In the genomic region with DNA sequence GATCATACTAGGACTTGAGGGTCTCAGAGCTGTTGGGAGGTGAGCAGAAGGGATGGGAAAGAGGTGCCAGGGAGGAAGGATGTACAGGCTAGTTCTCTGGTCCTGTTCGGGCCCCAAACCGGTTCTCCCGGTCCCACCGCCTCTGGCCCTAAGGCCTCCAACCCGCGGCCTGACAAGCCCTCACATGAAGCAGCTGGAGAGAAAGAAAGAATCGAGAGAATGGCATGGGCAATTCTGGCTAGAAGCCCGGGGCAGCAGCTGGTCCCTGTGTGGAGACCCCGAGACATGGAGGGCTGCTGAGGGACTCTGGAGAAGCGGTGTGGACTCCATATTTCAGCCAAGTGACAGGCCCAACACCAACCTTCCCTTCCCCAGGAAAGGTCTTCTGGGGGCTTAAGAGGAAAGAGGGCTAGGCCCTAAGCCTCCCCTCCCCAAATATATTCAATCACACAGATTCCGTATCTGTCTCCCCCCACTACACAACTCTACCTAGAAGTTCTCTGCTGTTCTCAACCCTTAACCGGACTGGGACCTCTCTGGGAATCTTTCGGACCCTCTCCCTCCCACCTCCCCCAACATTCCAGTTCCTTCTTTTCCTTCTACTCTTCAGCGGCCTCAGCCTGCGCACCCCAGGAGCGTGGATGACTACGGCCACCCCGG, we compare ENCODE assay signal across 1 cellular context.
TF ChIP-seq lines count a peak whose summit lies in the region.

No MANE protein-coding gene starts in this region.

TF ChIP-seq in HEK293, 187 proteins besides CTCF, POLR2A, EP300 and RAD21 (continued from another document):
- TF ChIP-seq, protein P1, sequence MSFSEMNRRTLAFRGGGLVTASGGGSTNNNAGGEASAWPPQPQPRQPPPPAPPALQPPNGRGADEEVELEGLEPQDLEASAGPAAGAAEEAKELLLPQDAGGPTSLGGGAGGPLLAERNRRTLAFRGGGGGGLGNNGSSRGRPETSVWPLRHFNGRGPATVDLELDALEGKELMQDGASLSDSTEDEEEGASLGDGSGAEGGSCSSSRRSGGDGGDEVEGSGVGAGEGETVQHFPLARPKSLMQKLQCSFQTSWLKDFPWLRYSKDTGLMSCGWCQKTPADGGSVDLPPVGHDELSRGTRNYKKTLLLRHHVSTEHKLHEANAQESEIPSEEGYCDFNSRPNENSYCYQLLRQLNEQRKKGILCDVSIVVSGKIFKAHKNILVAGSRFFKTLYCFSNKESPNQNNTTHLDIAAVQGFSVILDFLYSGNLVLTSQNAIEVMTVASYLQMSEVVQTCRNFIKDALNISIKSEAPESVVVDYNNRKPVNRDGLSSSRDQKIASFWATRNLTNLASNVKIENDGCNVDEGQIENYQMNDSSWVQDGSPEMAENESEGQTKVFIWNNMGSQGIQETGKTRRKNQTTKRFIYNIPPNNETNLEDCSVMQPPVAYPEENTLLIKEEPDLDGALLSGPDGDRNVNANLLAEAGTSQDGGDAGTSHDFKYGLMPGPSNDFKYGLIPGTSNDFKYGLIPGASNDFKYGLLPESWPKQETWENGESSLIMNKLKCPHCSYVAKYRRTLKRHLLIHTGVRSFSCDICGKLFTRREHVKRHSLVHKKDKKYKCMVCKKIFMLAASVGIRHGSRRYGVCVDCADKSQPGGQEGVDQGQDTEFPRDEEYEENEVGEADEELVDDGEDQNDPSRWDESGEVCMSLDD (tag by site-specific recombination; IDR thresholded peaks at IDR 0.05) = no peak
- TF ChIP-seq ZNF19 (tag by site-specific recombination; IDR thresholded peaks at IDR 0.05; ENCODE audit: low read depth) (no peak), ZBTB8A (tag by site-specific recombination; IDR thresholded peaks at IDR 0.05) (no peak), ZNF623 (tag by site-specific recombination; IDR thresholded peaks at IDR 0.05) (peak; percentile 22; the same call in 1 of the 2 replicates), IKZF3 (tag by site-specific recombination; IDR thresholded peaks at IDR 0.05) (no peak), ZNF292 (tag by site-specific recombination; IDR thresholded peaks at IDR 0.05; ENCODE audit: borderline replicate concordance, low read depth) (no peak), ZNF112 (tag by site-specific recombination; IDR thresholded peaks at IDR 0.05) (no peak), ZNF202 (tag by site-specific recombination; IDR thresholded peaks at IDR 0.05; ENCODE audit: borderline replicate concordance) (no peak), ZNF335 (tag by site-specific recombination; conservative IDR thresholded peaks at IDR 0.05) (peak; percentile 94), FEZF1 (tag by site-specific recombination; IDR thresholded peaks at IDR 0.05) (no peak), ZNF600 (tag by site-specific recombination; IDR thresholded peaks at IDR 0.05) (no peak), ZNF677 (tag by site-specific recombination; IDR thresholded peaks at IDR 0.05) (no peak), ZNF664 (tag by site-specific recombination; IDR thresholded peaks at IDR 0.05) (no peak), BCL11B (tag by site-specific recombination; IDR thresholded peaks at IDR 0.05; ENCODE audit: low read depth) (no peak), ZNF157 (tag by site-specific recombination; IDR thresholded peaks at IDR 0.05) (no peak), ZNF416 (tag by site-specific recombination; IDR thresholded peaks at IDR 0.05) (no peak), TCF7L2 (IDR thresholded peaks at IDR 0.05; ENCODE audit: borderline replicate concordance, low read depth, low read length) (no peak), ZNF394 (tag by site-specific recombination; IDR thresholded peaks at IDR 0.05; ENCODE audit: borderline replicate concordance) (peak; percentile 73), TRIM28 (IDR thresholded peaks at IDR 0.05; ENCODE audit: borderline replicate concordance, low read length) (no peak), ZNF571 (tag by site-specific recombination; IDR thresholded peaks at IDR 0.05) (no peak)
- TF ChIP-seq, protein P2, sequence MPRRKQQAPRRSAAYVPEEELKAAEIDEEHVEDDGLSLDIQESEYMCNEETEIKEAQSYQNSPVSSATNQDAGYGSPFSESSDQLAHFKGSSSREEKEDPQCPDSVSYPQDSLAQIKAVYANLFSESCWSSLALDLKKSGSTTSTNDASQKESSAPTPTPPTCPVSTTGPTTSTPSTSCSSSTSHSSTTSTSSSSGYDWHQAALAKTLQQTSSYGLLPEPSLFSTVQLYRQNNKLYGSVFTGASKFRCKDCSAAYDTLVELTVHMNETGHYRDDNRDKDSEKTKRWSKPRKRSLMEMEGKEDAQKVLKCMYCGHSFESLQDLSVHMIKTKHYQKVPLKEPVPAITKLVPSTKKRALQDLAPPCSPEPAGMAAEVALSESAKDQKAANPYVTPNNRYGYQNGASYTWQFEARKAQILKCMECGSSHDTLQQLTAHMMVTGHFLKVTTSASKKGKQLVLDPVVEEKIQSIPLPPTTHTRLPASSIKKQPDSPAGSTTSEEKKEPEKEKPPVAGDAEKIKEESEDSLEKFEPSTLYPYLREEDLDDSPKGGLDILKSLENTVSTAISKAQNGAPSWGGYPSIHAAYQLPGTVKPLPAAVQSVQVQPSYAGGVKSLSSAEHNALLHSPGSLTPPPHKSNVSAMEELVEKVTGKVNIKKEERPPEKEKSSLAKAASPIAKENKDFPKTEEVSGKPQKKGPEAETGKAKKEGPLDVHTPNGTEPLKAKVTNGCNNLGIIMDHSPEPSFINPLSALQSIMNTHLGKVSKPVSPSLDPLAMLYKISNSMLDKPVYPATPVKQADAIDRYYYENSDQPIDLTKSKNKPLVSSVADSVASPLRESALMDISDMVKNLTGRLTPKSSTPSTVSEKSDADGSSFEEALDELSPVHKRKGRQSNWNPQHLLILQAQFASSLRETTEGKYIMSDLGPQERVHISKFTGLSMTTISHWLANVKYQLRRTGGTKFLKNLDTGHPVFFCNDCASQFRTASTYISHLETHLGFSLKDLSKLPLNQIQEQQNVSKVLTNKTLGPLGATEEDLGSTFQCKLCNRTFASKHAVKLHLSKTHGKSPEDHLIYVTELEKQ (tag by site-specific recombination; IDR thresholded peaks at IDR 0.05; ENCODE audit: borderline replicate concordance) = no peak
- TF ChIP-seq, protein P3, sequence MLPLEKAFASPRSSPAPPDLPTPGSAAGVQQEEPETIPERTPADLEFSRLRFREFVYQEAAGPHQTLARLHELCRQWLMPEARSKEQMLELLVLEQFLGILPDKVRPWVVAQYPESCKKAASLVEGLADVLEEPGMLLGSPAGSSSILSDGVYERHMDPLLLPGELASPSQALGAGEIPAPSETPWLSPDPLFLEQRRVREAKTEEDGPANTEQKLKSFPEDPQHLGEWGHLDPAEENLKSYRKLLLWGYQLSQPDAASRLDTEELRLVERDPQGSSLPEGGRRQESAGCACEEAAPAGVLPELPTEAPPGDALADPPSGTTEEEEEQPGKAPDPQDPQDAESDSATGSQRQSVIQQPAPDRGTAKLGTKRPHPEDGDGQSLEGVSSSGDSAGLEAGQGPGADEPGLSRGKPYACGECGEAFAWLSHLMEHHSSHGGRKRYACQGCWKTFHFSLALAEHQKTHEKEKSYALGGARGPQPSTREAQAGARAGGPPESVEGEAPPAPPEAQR (tag by site-specific recombination; IDR thresholded peaks at IDR 0.05) = peak; percentile 69; the same call in 1 of the 2 replicates
- TF ChIP-seq, protein P4, sequence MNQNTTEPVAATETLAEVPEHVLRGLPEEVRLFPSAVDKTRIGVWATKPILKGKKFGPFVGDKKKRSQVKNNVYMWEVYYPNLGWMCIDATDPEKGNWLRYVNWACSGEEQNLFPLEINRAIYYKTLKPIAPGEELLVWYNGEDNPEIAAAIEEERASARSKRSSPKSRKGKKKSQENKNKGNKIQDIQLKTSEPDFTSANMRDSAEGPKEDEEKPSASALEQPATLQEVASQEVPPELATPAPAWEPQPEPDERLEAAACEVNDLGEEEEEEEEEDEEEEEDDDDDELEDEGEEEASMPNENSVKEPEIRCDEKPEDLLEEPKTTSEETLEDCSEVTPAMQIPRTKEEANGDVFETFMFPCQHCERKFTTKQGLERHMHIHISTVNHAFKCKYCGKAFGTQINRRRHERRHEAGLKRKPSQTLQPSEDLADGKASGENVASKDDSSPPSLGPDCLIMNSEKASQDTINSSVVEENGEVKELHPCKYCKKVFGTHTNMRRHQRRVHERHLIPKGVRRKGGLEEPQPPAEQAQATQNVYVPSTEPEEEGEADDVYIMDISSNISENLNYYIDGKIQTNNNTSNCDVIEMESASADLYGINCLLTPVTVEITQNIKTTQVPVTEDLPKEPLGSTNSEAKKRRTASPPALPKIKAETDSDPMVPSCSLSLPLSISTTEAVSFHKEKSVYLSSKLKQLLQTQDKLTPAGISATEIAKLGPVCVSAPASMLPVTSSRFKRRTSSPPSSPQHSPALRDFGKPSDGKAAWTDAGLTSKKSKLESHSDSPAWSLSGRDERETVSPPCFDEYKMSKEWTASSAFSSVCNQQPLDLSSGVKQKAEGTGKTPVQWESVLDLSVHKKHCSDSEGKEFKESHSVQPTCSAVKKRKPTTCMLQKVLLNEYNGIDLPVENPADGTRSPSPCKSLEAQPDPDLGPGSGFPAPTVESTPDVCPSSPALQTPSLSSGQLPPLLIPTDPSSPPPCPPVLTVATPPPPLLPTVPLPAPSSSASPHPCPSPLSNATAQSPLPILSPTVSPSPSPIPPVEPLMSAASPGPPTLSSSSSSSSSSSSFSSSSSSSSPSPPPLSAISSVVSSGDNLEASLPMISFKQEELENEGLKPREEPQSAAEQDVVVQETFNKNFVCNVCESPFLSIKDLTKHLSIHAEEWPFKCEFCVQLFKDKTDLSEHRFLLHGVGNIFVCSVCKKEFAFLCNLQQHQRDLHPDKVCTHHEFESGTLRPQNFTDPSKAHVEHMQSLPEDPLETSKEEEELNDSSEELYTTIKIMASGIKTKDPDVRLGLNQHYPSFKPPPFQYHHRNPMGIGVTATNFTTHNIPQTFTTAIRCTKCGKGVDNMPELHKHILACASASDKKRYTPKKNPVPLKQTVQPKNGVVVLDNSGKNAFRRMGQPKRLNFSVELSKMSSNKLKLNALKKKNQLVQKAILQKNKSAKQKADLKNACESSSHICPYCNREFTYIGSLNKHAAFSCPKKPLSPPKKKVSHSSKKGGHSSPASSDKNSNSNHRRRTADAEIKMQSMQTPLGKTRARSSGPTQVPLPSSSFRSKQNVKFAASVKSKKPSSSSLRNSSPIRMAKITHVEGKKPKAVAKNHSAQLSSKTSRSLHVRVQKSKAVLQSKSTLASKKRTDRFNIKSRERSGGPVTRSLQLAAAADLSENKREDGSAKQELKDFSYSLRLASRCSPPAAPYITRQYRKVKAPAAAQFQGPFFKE (tag by site-specific recombination; IDR thresholded peaks at IDR 0.05; ENCODE audit: borderline replicate concordance) = no peak
- TF ChIP-seq, protein P5, sequence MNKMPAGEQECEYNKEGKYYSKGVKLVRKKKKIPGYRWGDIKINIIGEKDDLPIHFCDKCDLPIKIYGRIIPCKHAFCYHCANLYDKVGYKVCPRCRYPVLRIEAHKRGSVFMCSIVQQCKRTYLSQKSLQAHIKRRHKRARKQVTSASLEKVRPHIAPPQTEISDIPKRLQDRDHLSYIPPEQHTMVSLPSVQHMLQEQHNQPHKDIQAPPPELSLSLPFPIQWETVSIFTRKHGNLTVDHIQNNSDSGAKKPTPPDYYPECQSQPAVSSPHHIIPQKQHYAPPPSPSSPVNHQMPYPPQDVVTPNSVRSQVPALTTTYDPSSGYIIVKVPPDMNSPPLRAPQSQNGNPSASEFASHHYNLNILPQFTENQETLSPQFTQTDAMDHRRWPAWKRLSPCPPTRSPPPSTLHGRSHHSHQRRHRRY (tag by site-specific recombination; IDR thresholded peaks at IDR 0.05) = no peak
- TF ChIP-seq, protein P6, sequence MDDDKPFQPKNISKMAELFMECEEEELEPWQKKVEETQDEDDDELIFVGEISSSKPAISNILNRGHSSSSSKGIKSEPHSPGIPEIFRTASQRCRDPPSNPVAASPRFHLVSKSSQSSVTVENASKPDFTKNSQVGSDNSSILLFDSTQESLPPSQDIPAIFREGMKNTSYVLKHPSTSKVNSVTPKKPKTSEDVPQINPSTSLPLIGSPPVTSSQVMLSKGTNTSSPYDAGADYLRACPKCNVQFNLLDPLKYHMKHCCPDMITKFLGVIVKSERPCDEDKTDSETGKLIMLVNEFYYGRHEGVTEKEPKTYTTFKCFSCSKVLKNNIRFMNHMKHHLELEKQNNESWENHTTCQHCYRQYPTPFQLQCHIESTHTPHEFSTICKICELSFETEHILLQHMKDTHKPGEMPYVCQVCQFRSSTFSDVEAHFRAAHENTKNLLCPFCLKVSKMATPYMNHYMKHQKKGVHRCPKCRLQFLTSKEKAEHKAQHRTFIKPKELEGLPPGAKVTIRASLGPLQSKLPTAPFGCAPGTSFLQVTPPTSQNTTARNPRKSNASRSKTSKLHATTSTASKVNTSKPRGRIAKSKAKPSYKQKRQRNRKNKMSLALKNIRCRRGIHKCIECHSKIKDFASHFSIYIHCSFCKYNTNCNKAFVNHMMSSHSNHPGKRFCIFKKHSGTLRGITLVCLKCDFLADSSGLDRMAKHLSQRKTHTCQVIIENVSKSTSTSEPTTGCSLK (tag by site-specific recombination; IDR thresholded peaks at IDR 0.05) = no peak
